In the genomic region with DNA sequence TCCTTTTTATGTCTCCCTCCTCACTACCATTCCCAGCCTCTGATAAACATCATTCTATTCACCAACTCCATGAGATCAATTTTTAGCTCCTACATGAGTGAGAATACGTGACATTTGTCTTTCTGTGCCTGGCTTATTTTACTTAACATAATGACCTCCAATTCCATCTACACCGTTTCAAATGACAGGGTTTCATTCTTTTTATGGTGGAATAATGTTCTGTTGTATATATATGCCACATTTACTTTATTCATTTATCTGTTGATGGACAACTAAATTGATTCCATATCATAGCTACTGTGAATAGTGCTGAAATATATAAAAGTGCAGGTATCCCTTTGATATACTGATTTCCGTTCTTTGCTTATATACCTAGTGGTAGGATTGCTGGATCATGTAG, we compare ENCODE assay signal across 33 cellular contexts.
"Had no signal": no experiment of that assay in that cellular context is flagged by ENCODE, and none has a peak within 500 bp of the region (broad histone marks: within the 10 kb centered on the region; RNA-seq: fewer than 3 reads in every experiment).

No MANE protein-coding gene starts in this region.

- DNase-seq: activated effector memory CD4-positive, alpha-beta T cell treated with anti-CD3 and anti-CD28 coated beads, Interleukin-2, amount 50 U/mL, for 16 hours; activated effector memory CD4-positive, alpha-beta T cell treated with Interleukin-2 at 50 U/mL for 16 hours; activated gamma-delta T cell; activated gamma-delta T cell treated with Interleukin-2 at 50 U/mL for 16 hours; activated naive CD4-positive, alpha-beta T cell; activated naive CD4-positive, alpha-beta T cell treated with anti-CD3 and anti-CD28 coated beads for 36 hours; activated naive CD4-positive, alpha-beta T cell treated with anti-CD3 and anti-CD28 coated beads, Interleukin-2, amount 10 ng/mL, durations not matched to agents 7 days and 5 days; activated naive CD4-positive, alpha-beta T cell treated with anti-CD3 and anti-CD28 coated beads, Interleukin-2, amount 50 U/mL, for 16 hours; activated naive CD8-positive, alpha-beta T cell treated with anti-CD3 and anti-CD28 coated beads for 36 hours; activated naive CD8-positive, alpha-beta T cell treated with anti-CD3 and anti-CD28 coated beads, Interleukin-2, amount 10 ng/mL, durations not matched to agents 7 days and 5 days; activated naive CD8-positive, alpha-beta T cell treated with anti-CD3 and anti-CD28 coated beads, Interleukin-2, amount 50 U/mL, for 24 hours; activated T-cell treated with anti-CD3 and anti-CD28 coated beads for 4 hours; activated T-cell treated with anti-CD3 and anti-CD28 coated beads, Interleukin-2, amount 50 U/mL, for 1 hour; activated T-cell treated with anti-CD3 and anti-CD28 coated beads, Interleukin-2, amount 50 U/mL, for 24 hours; activated T-cell treated with anti-CD3 and anti-CD28 coated beads, Interleukin-2, amount 50 U/mL, for 4 hours; activated T-cell treated with anti-CD3 and anti-CD28 coated beads, Interleukin-2, amount 50 U/mL, for 48 hours; activated T-cell treated with anti-CD3 and anti-CD28 coated beads, Interleukin-2, amount 50 U/mL, for 72 hours; adrenal gland; amniotic stem cell; amygdala; anterior cingulate cortex; aorta; body of pancreas; brain microvascular endothelial cell; caudate nucleus; central memory CD4-positive, alpha-beta T cell; cerebellar nuclear complex had no signal

- H3K36me3 ChIP-seq: adrenal gland, ascending aorta, brain microvascular endothelial cell, breast epithelium, cardiac muscle cell had no signal

- FAIRE-seq: bronchial epithelial cell had no signal

- H3K4me3 ChIP-seq: adrenal gland, ascending aorta, body of pancreas, breast epithelium, cardiac muscle cell had no signal

- H3K9me3 ChIP-seq: adrenal gland, ascending aorta, body of pancreas, breast epithelium had no signal

- ATAC-seq: activated naive CD4-positive, alpha-beta T cell treated with anti-CD3 and anti-CD28 coated beads, Interleukin-2, amount 50 U/mL, for 72 hours; activated naive CD8-positive, alpha-beta T cell treated with anti-CD3 and anti-CD28 coated beads, Interleukin-2, amount 50 U/mL, for 24 hours; activated T-cell treated with anti-CD3 and anti-CD28 coated beads, Interleukin-2, amount 50 U/mL, for 4 hours; activated T-cell treated with anti-CD3 and anti-CD28 coated beads, Interleukin-2, amount 50 U/mL, for 72 hours; activated T-helper 17 cell treated with anti-CD3 and anti-CD28 coated beads, Interleukin-2, amount 50 U/mL, for 72 hours; body of pancreas had no signal

- H3K27me3 ChIP-seq: ascending aorta, body of pancreas, brain microvascular endothelial cell, breast epithelium, cardiac muscle cell had no signal

- H3K27ac ChIP-seq: adrenal gland, ascending aorta, body of pancreas, brain microvascular endothelial cell, breast epithelium, cardiac muscle cell had no signal

- H3K4me1 ChIP-seq: adrenal gland, ascending aorta, body of pancreas, breast epithelium had no signal
